In genomic region chr22:28329582-28330073, GRCh38 we compare ENCODE assay signal across 13 cellular contexts.
A peak's percentile ranks its signal among the peaks of the same experiment; 100 is the strongest.
DNase-seq lines count a peak whose midpoint lies in the region; ATAC-seq and TF ChIP-seq lines count a peak whose summit lies in the region.
"Had no signal": no experiment of that assay in that cellular context is flagged by ENCODE, and none has a peak within 500 bp of the region (broad histone marks: within the 10 kb centered on the region; RNA-seq: fewer than 3 reads in every experiment).

No MANE protein-coding gene starts in this region.

- peaks cover 76% of the 10 kb centered on the region for H3K79me2 ChIP-seq in Loucy (ENCODE audit: insufficient read depth, low read length)

- ATAC-seq in GM21390 (IDR thresholded peaks at IDR 0.05; ENCODE audit: unreplicated experiment), result no peak
- ATAC-seq: esophagus mucosa, mucosa of descending colon, pancreas had no signal

- H3K4me3 ChIP-seq in AG04449 (ENCODE audit: low read depth, low read length), result no peak overlapping the region
- H3K4me3 ChIP-seq in Loucy (ENCODE audit: low read length, poor library complexity, severe bottlenecking), result peak overlapping the region; percentile 43
- H3K4me3 ChIP-seq in cardiac fibroblast (replicated peaks in 1 of 2; ENCODE audit: low read depth in 2 of 2, low read length in 2 of 2), result no peak overlapping the region
- H3K4me3 ChIP-seq: mucosa of descending colon, pancreas had no signal

- peaks cover 61% of the 10 kb centered on the region for H4K20me1 ChIP-seq in Loucy (ENCODE audit: insufficient read depth, low read length, poor library complexity, severe bottlenecking)

- H3K9me3 ChIP-seq in Loucy (ENCODE audit: insufficient read depth, low read depth, low read length), result no peaks in the 10 kb centered on the region
- H3K9me3 ChIP-seq: mucosa of descending colon, pancreas had no signal

- H3K27me3 ChIP-seq in Loucy (ENCODE audit: insufficient read depth, low read length, poor library complexity, severe bottlenecking), result no peaks in the 10 kb centered on the region
- H3K27me3 ChIP-seq: pancreas had no signal

- H3K4me2 ChIP-seq in Loucy (ENCODE audit: low read depth, low read length, poor library complexity, severe bottlenecking), result peak overlapping the region; percentile 51

- CTCF ChIA-PET in AG04449 (lab: Yijun Ruan, JAX), result interaction anchor here (1.1 kb wide), 1 partner anchor 278 kb away, joined by 4 read pairs; no protein-coding TSS in a partner anchor

- no peaks in the 10 kb centered on the region for H3K36me3 ChIP-seq in Loucy (ENCODE audit: insufficient read depth, low read length)
- H3K36me3 ChIP-seq: pancreas had no signal

- no peaks in the 10 kb centered on the region for H3K9me2 ChIP-seq in Loucy (replicated peaks; ENCODE audit: low read depth, low read length)

- POLR2A ChIA-PET in AG04449 (lab: Yijun Ruan, JAX), result no interaction called here

- TF ChIP-seq CTCF in AG04449 (IDR thresholded peaks at IDR 0.05; ENCODE audit: insufficient read depth, low read length, missing control alignments) (no peak), Loucy (conservative IDR thresholded peaks at IDR 0.05; ENCODE audit: low read length) (no peak), cardiac fibroblast (IDR thresholded peaks at IDR 0.05; ENCODE audit: low read depth, low read length) (no peak)

- H3K4me1 ChIP-seq in Loucy (ENCODE audit: insufficient read depth, low read length, poor library complexity, severe bottlenecking), result peaks cover 52% of the 10 kb centered on the region
- H3K4me1 ChIP-seq: pancreas had no signal

- no peak overlapping the region for H2AFZ ChIP-seq in Loucy (ENCODE audit: low read length)

- peaks cover 14% of the 10 kb centered on the region for H3F3A ChIP-seq in Loucy (ENCODE audit: low read depth)

- peak overlapping the region; percentile 9 for H3K9ac ChIP-seq in Loucy (ENCODE audit: low read depth, low read length, poor library complexity, severe bottlenecking)

- DNase-seq in AG04449 (ENCODE audit: low read depth, low spot score), result peak; percentile 31
- peak; percentile 70 to 71 for DNase-seq in cardiac fibroblast (ENCODE audit: low read depth in 2 of 2)
- DNase-seq in left kidney (ENCODE audit: low read depth, low spot score), result peak; percentile 67
- no peak for DNase-seq in T-helper 9 cell
- DNase-seq in COLO668 (lab: John Stamatoyannopoulos, UW; ENCODE audit: unreplicated experiment), result no peak
- DNase-seq in NCI-H1436 treated with DMSO at 0.1 percent for 48 hours (lab: John Stamatoyannopoulos, UW), result no peak
- DNase-seq: activated CD4-positive, CD25-positive, alpha-beta regulatory T cell; activated CD8-positive, alpha-beta memory T cell treated with anti-CD3 and anti-CD28 coated beads, Interleukin-2, amount 50 U/mL, for 48 hours; mucosa of descending colon; pancreas had no signal

Comparison
In these comparisons a context has a peak if more than half of its experiments do, and no peak if none do; other contexts are left out.
1. DNase-seq: peak in AG04449 (single experiment), cardiac fibroblast (2 of 2) and left kidney (single experiment); none in T-helper 9 cell (single experiment), COLO668 (single experiment) and NCI-H1436 treated with DMSO at 0.1 percent for 48 hours (single experiment).